Comparison of ENCODE assay signal across 11 cellular contexts in the genomic region with DNA sequence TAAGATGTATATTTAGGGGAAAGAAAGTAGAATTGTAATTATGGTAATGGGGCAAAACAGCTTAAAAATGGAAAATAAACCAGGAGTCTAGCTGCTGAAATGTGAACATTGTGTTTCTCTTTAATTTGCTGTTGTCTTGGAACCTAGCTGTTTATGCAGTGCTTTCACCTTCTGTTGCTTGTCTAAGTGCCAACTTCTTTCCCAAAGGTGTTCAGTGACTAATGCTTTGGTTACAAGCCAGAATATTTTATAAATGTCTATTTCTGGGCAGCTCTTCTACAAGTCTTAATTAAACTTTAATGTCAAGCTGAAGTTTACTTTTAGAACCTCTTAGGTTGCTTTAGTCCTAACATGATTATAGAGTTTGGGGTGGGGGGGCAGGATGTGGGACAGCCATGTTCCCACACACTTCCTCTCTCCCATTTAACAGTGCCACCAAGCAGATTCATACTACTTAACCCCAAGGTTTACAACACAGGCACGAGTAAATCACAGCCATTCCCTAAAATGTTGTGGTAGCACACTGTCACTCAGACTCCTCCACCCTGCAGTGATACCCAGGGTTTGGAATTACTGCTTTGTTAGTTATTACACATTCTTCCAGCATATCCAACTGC.
DNase-seq lines count a peak whose midpoint lies in the region; ATAC-seq and TF ChIP-seq lines count a peak whose summit lies in the region.
"Had no signal": no experiment of that assay in that cellular context is flagged by ENCODE, and none has a peak within 500 bp of the region (broad histone marks: within the 10 kb centered on the region; RNA-seq: fewer than 3 reads in every experiment).

No MANE protein-coding gene starts in this region.

- H3K56ac ChIP-seq in mesendoderm (ENCODE audit: low read length) = no peak overlapping the region

- ATAC-seq in natural killer cell = peak; percentile 43 to 51 (median 50)
- ATAC-seq in left ventricle myocardium superior = no peak
- ATAC-seq in GM18909 (IDR thresholded peaks at IDR 0.05; ENCODE audit: poor library complexity, unreplicated experiment) = no peak
- ATAC-seq: activated naive CD4-positive, alpha-beta T cell treated with anti-CD3 and anti-CD28 coated beads, Interleukin-2, amount 50 U/mL, for 72 hours had no signal

- BruUV-seq in MCF 10A (replicated peaks; lab: Mats Ljungman, UMichigan) = no TSS peak

- H4K8ac ChIP-seq in mesendoderm (ENCODE audit: low read depth, low read length) = no peak overlapping the region

- H3K79me2 ChIP-seq in mesendoderm (ENCODE audit: control insufficient read depth, insufficient read depth, low read length) = no peaks in the 10 kb centered on the region

- H3K27me3 Mint-ChIP-seq in MCF 10A (ENCODE audit: insufficient read depth, unreplicated experiment) (no peaks in the 10 kb centered on the region), natural killer cell (ENCODE audit: low read depth in 2 of 2) (no peaks in the 10 kb centered on the region)

- H2BK120ac ChIP-seq in mesendoderm (ENCODE audit: low read depth, low read length) = no peak overlapping the region

- no peaks in the 10 kb centered on the region for H3K9me3 Mint-ChIP-seq in MCF 10A (ENCODE audit: unreplicated experiment)
- no peaks in the 10 kb centered on the region for H3K9me3 Mint-ChIP-seq in natural killer cell
- H3K9me3 Mint-ChIP-seq: activated naive CD4-positive, alpha-beta T cell treated with anti-CD3 and anti-CD28 coated beads, Interleukin-2, amount 50 U/mL, for 72 hours had no signal

- H4K5ac ChIP-seq in mesendoderm (ENCODE audit: low read length) = no peak overlapping the region

- CTCF ChIA-PET in MCF 10A (lab: Yijun Ruan, JAX) = interaction anchor here (0.6 to 2.2 kb wide), 4 partner anchors 9 to 413 kb away, joined by 3 to 8 read pairs (median 4); no protein-coding TSS in a partner anchor

- H3K36me3 Mint-ChIP-seq in MCF 10A (ENCODE audit: insufficient read depth, unreplicated experiment) (no peaks in the 10 kb centered on the region), natural killer cell (peaks cover 19% of the 10 kb centered on the region)

- POLR2A ChIA-PET in MCF 10A (lab: Yijun Ruan, JAX) = interaction anchor here (0.6 to 1.5 kb wide), 4 partner anchors 15 to 216 kb away, joined by 3 to 4 read pairs (median 3); no protein-coding TSS in a partner anchor

- peaks cover 13% of the 10 kb centered on the region for H3K4me1 Mint-ChIP-seq in MCF 10A (ENCODE audit: insufficient read depth, unreplicated experiment)
- H3K4me1 Mint-ChIP-seq in natural killer cell = peaks cover 28 to 30% of the 10 kb centered on the region in 2 donors

- H3K36me3 ChIP-seq in mesendoderm (ENCODE audit: control insufficient read depth, insufficient read depth, low read length) = no peaks in the 10 kb centered on the region

- peak; percentile 84 for DNase-seq in G401 (ENCODE audit: low spot score)
- peak; percentile 87 for DNase-seq in NCI-H2171 treated with DMSO at 0.1 percent for 48 hours (lab: John Stamatoyannopoulos, UW)
- peak; percentile 74 for DNase-seq in MCF 10A (ENCODE audit: unreplicated experiment)
- DNase-seq in natural killer cell = no peak
- DNase-seq in left ventricle myocardium superior = no peak
- no peak for DNase-seq in mesendoderm
- DNase-seq in dermis blood vessel endothelial cell = no peak
- DNase-seq: NCI-H2029 had no signal

- H2BK5ac ChIP-seq in mesendoderm (ENCODE audit: low read length) = no peak overlapping the region

- H2BK15ac ChIP-seq in mesendoderm (replicated peaks; ENCODE audit: low read depth) = no peak overlapping the region

- intact Hi-C loops in MCF 10A (cut with micrococcal nuclease) = no loop called here
- intact Hi-C loops in natural killer cell (cut with micrococcal nuclease) = no loop called here
- intact Hi-C loops in left ventricle myocardium superior (cut with micrococcal nuclease) = no loop called here

- H3K18ac ChIP-seq in mesendoderm (ENCODE audit: low read length) = no peak overlapping the region

- H3K4me3 ChIP-seq in mesendoderm (ENCODE audit: low read length) = no peak overlapping the region
- H3K4me3 ChIP-seq: smooth muscle cell had no signal

- H3K79me1 ChIP-seq in mesendoderm (ENCODE audit: low read length) = no peaks in the 10 kb centered on the region

- no peak overlapping the region for H2AK5ac ChIP-seq in mesendoderm (ENCODE audit: low read length)

- H3K4me3 Mint-ChIP-seq in MCF 10A (ENCODE audit: unreplicated experiment) (no peak overlapping the region), natural killer cell (no peak overlapping the region)

- no CpG with 5 or more reads among the region's 1 CpG for WGBS in mesendoderm (ENCODE audit: extremely low coverage, insufficient coverage, low lambda C conversion rate)

- H3K27ac Mint-ChIP-seq in MCF 10A (ENCODE audit: low read depth, unreplicated experiment) (peak overlapping the region; percentile 74), natural killer cell (peak overlapping the region; percentile 72 to 74)

- H3K4me2 ChIP-seq in mesendoderm (ENCODE audit: low read length) = no peak overlapping the region
- H3K4me2 ChIP-seq: smooth muscle cell had no signal

- no peak overlapping the region for H3K27ac ChIP-seq in mesendoderm (ENCODE audit: low read depth, low read length)

- H3K4ac ChIP-seq in mesendoderm (ENCODE audit: low read depth, low read length) = no peak overlapping the region

- H3K9ac ChIP-seq in mesendoderm (ENCODE audit: low read length) = no peak overlapping the region

- no peaks in the 10 kb centered on the region for H3K27me3 ChIP-seq in mesendoderm (ENCODE audit: insufficient read depth, low read length, poor library complexity)

- in situ Hi-C loops in G401 (cut with HindIII; ENCODE audit: low sequenced_read_pairs) = no loop called here

- no peak overlapping the region for H3K23ac ChIP-seq in mesendoderm (ENCODE audit: low read length)

- H3K4me1 ChIP-seq in mesendoderm (ENCODE audit: control insufficient read depth, low read depth, low read length) = no peaks in the 10 kb centered on the region

- no peak for TF ChIP-seq CTCF in MCF 10A (IDR thresholded peaks at IDR 0.05; ENCODE audit: unreplicated experiment)
- TF ChIP-seq CTCF in natural killer cell (IDR thresholded peaks at IDR 0.05) = no peak

Comparison
In these comparisons a context has a peak if more than half of its experiments do, and no peak if none do; other contexts are left out.
1. DNase-seq: peak in G401 (single experiment), NCI-H2171 treated with DMSO at 0.1 percent for 48 hours (single experiment) and MCF 10A (single experiment); none in natural killer cell (single experiment), left ventricle myocardium superior (single experiment), mesendoderm (single experiment) and dermis blood vessel endothelial cell (single experiment).
2. ATAC-seq: peak in natural killer cell (3 of 3); none in left ventricle myocardium superior (single experiment) and GM18909 (single experiment).